Comparison of ENCODE assay signal across 14 cellular contexts in the genomic region with DNA sequence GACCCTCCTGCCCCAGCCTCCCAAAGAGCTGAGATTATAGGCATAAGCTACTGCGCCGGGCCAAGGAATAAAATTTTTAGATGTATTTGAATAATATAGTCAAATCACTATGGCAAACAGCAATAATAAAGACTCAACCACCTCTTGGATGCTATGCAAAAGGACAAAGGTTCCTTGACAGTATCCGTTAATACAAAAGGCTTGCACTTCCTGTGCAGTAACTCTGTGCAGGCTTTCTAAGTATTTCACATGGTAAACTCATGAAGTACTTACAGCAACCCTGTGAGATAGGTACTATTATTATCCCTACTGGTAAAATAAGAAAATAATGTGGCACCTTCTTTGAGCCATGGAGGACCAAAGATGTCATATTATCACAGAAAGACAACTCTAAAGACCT.
DNase-seq lines count a peak whose midpoint lies in the region; ATAC-seq and TF ChIP-seq lines count a peak whose summit lies in the region.
"Had no signal": no experiment of that assay in that cellular context is flagged by ENCODE, and none has a peak within 500 bp of the region (broad histone marks: within the 10 kb centered on the region; RNA-seq: fewer than 3 reads in every experiment).

No MANE protein-coding gene starts in this region.

- no TSS peak for BruUV-seq in OCI-LY7 (replicated peaks; lab: Mats Ljungman, UMichigan)

- H3K36me3 ChIP-seq in BLaER1 treated with 17β-estradiol and CSF1 and Interleukin-3, amounts not matched to agents 10 nM and 100 nM = peaks cover 0 to 46% (median 28%) of the 10 kb centered on the region in 11 experiments; a peak in 17 of 22 replicates
- H3K36me3 ChIP-seq in OCI-LY7 (ENCODE audit: insufficient read depth, low read length) = peaks cover 4% of the 10 kb centered on the region

- no peak overlapping the region for H2AFZ ChIP-seq in OCI-LY7 (ENCODE audit: low read length)
- H2AFZ ChIP-seq: GM23248 had no signal

- no peak overlapping the region for H3K4me3 ChIP-seq in BLaER1 treated with 17β-estradiol and CSF1 and Interleukin-3, amounts not matched to agents 10 nM and 100 nM
- no peak overlapping the region for H3K4me3 ChIP-seq in OCI-LY7 (ENCODE audit: low read depth, low read length, poor library complexity, severe bottlenecking)
- H3K4me3 ChIP-seq: GM23248 had no signal

- H3K27ac ChIP-seq in BLaER1 treated with 17β-estradiol and CSF1 and Interleukin-3, amounts not matched to agents 10 nM and 100 nM = no peak overlapping the region
- H3K27ac ChIP-seq in OCI-LY7 (ENCODE audit: low read depth, low read length, poor library complexity, severe bottlenecking) = no peak overlapping the region
- H3K27ac ChIP-seq: GM23248 had no signal

- CTCF ChIA-PET in OCI-LY7 (lab: Charles Lee; ENCODE audit: unreplicated experiment) = no interaction called here

- peaks cover 19 to 50% (median 43%) of the 10 kb centered on the region in 10 experiments for H3K4me1 ChIP-seq in BLaER1 treated with 17β-estradiol and CSF1 and Interleukin-3, amounts not matched to agents 10 nM and 100 nM
- H3K4me1 ChIP-seq in OCI-LY7 (ENCODE audit: insufficient read depth, low read length, poor library complexity, severe bottlenecking) = peaks cover 43% of the 10 kb centered on the region

- H3K27me3 ChIP-seq in BLaER1 treated with 17β-estradiol and CSF1 and Interleukin-3, amounts not matched to agents 10 nM and 100 nM = no peaks in the 10 kb centered on the region

- no peaks in the 10 kb centered on the region for H3K79me2 ChIP-seq in OCI-LY7 (ENCODE audit: insufficient read depth, low read depth, low read length)

- intact Hi-C loops in OCI-LY7 (cut with micrococcal nuclease; ENCODE audit: unreplicated experiment) (no loop called here), left colon (cut with DNase I, micrococcal nuclease) (no loop called here)

- DNase-seq in OCI-LY7 (ENCODE audit: low spot score) (peak; percentile 62), left colon (no peak), DMS114 treated with DMSO at 0.1 percent for 48 hours (lab: John Stamatoyannopoulos, UW; ENCODE audit: unreplicated experiment) (no peak)
- DNase-seq: Calu3; CD4-positive, alpha-beta memory T cell; COR-L47; DMS153; DND-41; GM23248; H7; HCEC 1CT had no signal

- H3K9ac ChIP-seq in BLaER1 treated with 17β-estradiol and CSF1 and Interleukin-3, amounts not matched to agents 10 nM and 100 nM = no peak overlapping the region
- H3K9ac ChIP-seq: GM23248 had no signal

- H4K20me1 ChIP-seq in BLaER1 treated with 17β-estradiol and CSF1 and Interleukin-3, amounts not matched to agents 10 nM and 100 nM = peaks cover 0 to 7% (median 0%) of the 10 kb centered on the region in 11 experiments; a peak in 1 of 22 replicates
- peaks cover 12% of the 10 kb centered on the region; the same call in 1 of the 2 replicates for H4K20me1 ChIP-seq in OCI-LY7 (ENCODE audit: insufficient read depth, low read length)

- POLR2A ChIA-PET in OCI-LY7 (lab: Charles Lee) = no interaction called here

- H3K9me3 ChIP-seq in BLaER1 treated with 17β-estradiol and CSF1 and Interleukin-3, amounts not matched to agents 10 nM and 100 nM (replicated peaks in 1 of 11) = peaks cover 0 to 3% (median 0%) of the 10 kb centered on the region in 11 experiments; a peak in 2 of 22 replicates
- no peaks in the 10 kb centered on the region for H3K9me3 ChIP-seq in OCI-LY7 (ENCODE audit: low read length)

- TF ChIP-seq CTCF in OCI-LY7 (conservative IDR thresholded peaks at IDR 0.05; ENCODE audit: low read length) = no peak

- no peaks in the 10 kb centered on the region for H3K9me2 ChIP-seq in OCI-LY7 (ENCODE audit: insufficient read depth, low read length)

- peak; percentile 39 for ATAC-seq in left colon
- no peak for ATAC-seq in GM18873 (IDR thresholded peaks at IDR 0.05; ENCODE audit: low FRiP score, unreplicated experiment)
- no peak for ATAC-seq in HG02571 (IDR thresholded peaks at IDR 0.05; ENCODE audit: unreplicated experiment)

- H3K4me2 ChIP-seq in BLaER1 treated with 17β-estradiol and CSF1 and Interleukin-3, amounts not matched to agents 10 nM and 100 nM = peak overlapping the region in 8 of 11 experiments; percentile 3 to 28 (median 14); a peak in 7 of 22 replicates
- no peak overlapping the region for H3K4me2 ChIP-seq in OCI-LY7 (ENCODE audit: low read length)
